18 cellular contexts compared by ENCODE assay signal in genomic region chr2:54030814-54031213, GRCh38.
"Had no signal": no experiment of that assay in that cellular context is flagged by ENCODE, and none has a peak within 500 bp of the region (broad histone marks: within the 10 kb centered on the region; RNA-seq: fewer than 3 reads in every experiment).

No MANE protein-coding gene starts in this region.

- H3K9me3 ChIP-seq: ovary had no signal

- H3K27ac ChIP-seq: foreskin keratinocyte, neural progenitor cell, skin epidermis, tibial nerve had no signal

- H3K4me1 Mint-ChIP-seq: neural progenitor cell; stimulated activated effector memory CD8-positive, alpha-beta T cell treated with anti-CD3 and anti-CD28 coated beads, Interleukin-12 subunit alpha, Interleukin-12 subunit beta, amount 100 ng/mL, for 72 hours had no signal

- FAIRE-seq: colon had no signal

- H3K4me1 ChIP-seq: foreskin keratinocyte, neural progenitor cell, tibial nerve had no signal

- DNase-seq: cerebellar nuclear complex; effector memory CD8-positive, alpha-beta T cell; head of caudate nucleus; hippocampal formation; natural killer cell; nucleus accumbens; stimulated activated CD4-positive, alpha-beta T cell treated with anti-CD3 and anti-CD28 coated beads, Interleukin-2, amount 100 ng/mL, for 48 hours; stimulated activated CD8-positive, alpha-beta memory T cell treated with anti-CD3 and anti-CD28 coated beads, Interleukin-4, amount 100 ng/mL, for 48 hours; stimulated activated naive CD8-positive, alpha-beta T cell treated with anti-CD3 and anti-CD28 coated beads, Interleukin-15, Interleukin-2, amounts not matched to agents 100 U/mL and 50 U/mL, for 24 hours had no signal

- H3K27me3 Mint-ChIP-seq: dendritic cell treated with granulocyte-macrophage colony-stimulating factor and Interleukin-4, amounts not matched to agents 40 ng/mL and 50 ng/mL, for 4 days; effector memory CD8-positive, alpha-beta T cell; progenitor cell of endocrine pancreas had no signal

- H2AFZ ChIP-seq: neural progenitor cell had no signal

- H3K36me3 ChIP-seq: neural progenitor cell, ovary, tibial nerve had no signal

- H3K27ac Mint-ChIP-seq: dendritic cell treated with granulocyte-macrophage colony-stimulating factor and Interleukin-4, amounts not matched to agents 40 ng/mL and 50 ng/mL, for 4 days; effector memory CD8-positive, alpha-beta T cell; natural killer cell; neural progenitor cell; stimulated activated effector memory CD8-positive, alpha-beta T cell treated with anti-CD3 and anti-CD28 coated beads, Interleukin-12 subunit alpha, Interleukin-12 subunit beta, amount 100 ng/mL, for 72 hours had no signal

- H3K27me3 ChIP-seq: foreskin keratinocyte, neural progenitor cell, ovary, tibial nerve had no signal

- H3K4me3 Mint-ChIP-seq: dendritic cell treated with granulocyte-macrophage colony-stimulating factor and Interleukin-4, amounts not matched to agents 40 ng/mL and 50 ng/mL, for 4 days; effector memory CD8-positive, alpha-beta T cell; natural killer cell; neural progenitor cell; stimulated activated effector memory CD8-positive, alpha-beta T cell treated with anti-CD3 and anti-CD28 coated beads, Interleukin-12 subunit alpha, Interleukin-12 subunit beta, amount 100 ng/mL, for 72 hours had no signal

- H3K4me3 ChIP-seq: neural progenitor cell, ovary, skin epidermis, tibial nerve had no signal

- H3K9me3 Mint-ChIP-seq: dendritic cell treated with granulocyte-macrophage colony-stimulating factor and Interleukin-4, amounts not matched to agents 40 ng/mL and 50 ng/mL, for 4 days; effector memory CD8-positive, alpha-beta T cell; natural killer cell; stimulated activated effector memory CD8-positive, alpha-beta T cell treated with anti-CD3 and anti-CD28 coated beads, Interleukin-12 subunit alpha, Interleukin-12 subunit beta, amount 100 ng/mL, for 72 hours had no signal

- H3K9ac ChIP-seq: neural progenitor cell had no signal

- H3K36me3 Mint-ChIP-seq: natural killer cell; neural progenitor cell; stimulated activated effector memory CD8-positive, alpha-beta T cell treated with anti-CD3 and anti-CD28 coated beads, Interleukin-12 subunit alpha, Interleukin-12 subunit beta, amount 100 ng/mL, for 72 hours had no signal

- H3K4me2 ChIP-seq: neural progenitor cell had no signal
